ENCODE assay signal across 34 cellular contexts in genomic region chr16:66194866-66195265, GRCh38.
"Had no signal": no experiment of that assay in that cellular context is flagged by ENCODE, and none has a peak within 500 bp of the region (broad histone marks: within the 10 kb centered on the region; RNA-seq: fewer than 3 reads in every experiment).

No MANE protein-coding gene starts in this region.

- H3K36me3 ChIP-seq: adrenal gland, ascending aorta, cardiac muscle cell had no signal

- ATAC-seq: activated CD8-positive, alpha-beta T cell treated with anti-CD3 and anti-CD28 coated beads for 36 hours; activated naive CD4-positive, alpha-beta T cell treated with anti-CD3 and anti-CD28 coated beads, Interleukin-2, amount 50 U/mL, for 72 hours; activated T-cell treated with anti-CD3 and anti-CD28 coated beads, Interleukin-2, amount 50 U/mL, for 4 hours; activated T-cell treated with anti-CD3 and anti-CD28 coated beads, Interleukin-2, amount 50 U/mL, for 72 hours; activated T-helper 17 cell treated with anti-CD3 and anti-CD28 coated beads, Interleukin-2, amount 50 U/mL, for 72 hours; T-cell had no signal

- H3K27ac Mint-ChIP-seq: activated B cell treated with CpG ODN at 0.5 μM for 24 hours; activated CD4-positive, alpha-beta memory T cell treated with anti-CD3 and anti-CD28 coated beads for 36 hours; activated CD4-positive, alpha-beta T cell treated with anti-CD3 and anti-CD28 coated beads, Interleukin-2, amount 10 ng/mL, durations not matched to agents 24 days and 14 days; activated CD8-positive, alpha-beta T cell treated with anti-CD3 and anti-CD28 coated beads for 36 hours; activated naive CD4-positive, alpha-beta T cell treated with anti-CD3 and anti-CD28 coated beads for 36 hours; activated naive CD4-positive, alpha-beta T cell treated with anti-CD3 and anti-CD28 coated beads, Interleukin-2, amount 50 U/mL, for 72 hours; activated naive CD8-positive, alpha-beta T cell treated with anti-CD3 and anti-CD28 coated beads for 36 hours; activated T-cell treated with anti-CD3 and anti-CD28 coated beads, Interleukin-2, amount 50 U/mL, for 72 hours; activated T-helper 1 cell treated with anti-CD3 and anti-CD28 coated beads, Interleukin-12 subunit alpha, Interleukin-12 subunit beta, Interleukin-2, Interleukin-4 antibody, amounts not matched to agents 30 ng/mL and 10 ng/mL and 1 ng/mL, durations not matched to agents 14 hours and 24 hours and 36 hours; activated T-helper 17 cell treated with anti-CD3 and anti-CD28 coated beads, Interleukin-2, amount 50 U/mL, for 72 hours; brain; T-cell; T-helper 2 cell treated with Interferon-gamma antibody and Interleukin-4, amounts not matched to agents 5 μg/mL and 100 μg/mL, for 36 hours had no signal

- H3K9me3 Mint-ChIP-seq: activated B cell treated with CpG ODN at 0.5 μM for 24 hours; activated CD4-positive, alpha-beta T cell treated with anti-CD3 and anti-CD28 coated beads, Interleukin-2, amount 10 ng/mL, durations not matched to agents 24 days and 14 days; activated CD8-positive, alpha-beta T cell treated with anti-CD3 and anti-CD28 coated beads for 36 hours; activated naive CD4-positive, alpha-beta T cell treated with anti-CD3 and anti-CD28 coated beads, Interleukin-2, amount 50 U/mL, for 72 hours; activated naive CD8-positive, alpha-beta T cell treated with anti-CD3 and anti-CD28 coated beads for 36 hours; activated T-cell treated with anti-CD3 and anti-CD28 coated beads, Interleukin-2, amount 50 U/mL, for 4 hours; activated T-cell treated with anti-CD3 and anti-CD28 coated beads, Interleukin-2, amount 50 U/mL, for 72 hours; activated T-helper 1 cell treated with anti-CD3 and anti-CD28 coated beads, Interleukin-12 subunit alpha, Interleukin-12 subunit beta, Interleukin-2, Interleukin-4 antibody, amounts not matched to agents 30 ng/mL and 10 ng/mL and 1 ng/mL, durations not matched to agents 14 hours and 24 hours and 36 hours; activated T-helper 17 cell treated with anti-CD3 and anti-CD28 coated beads, Interleukin-2, amount 50 U/mL, for 72 hours; central memory CD8-positive, alpha-beta T cell; T-helper 2 cell treated with Interferon-gamma antibody and Interleukin-4, amounts not matched to agents 5 μg/mL and 100 μg/mL, for 36 hours had no signal

- H3K4me1 ChIP-seq: adrenal gland had no signal

- DNase-seq: activated B cell treated with CpG ODN at 0.5 μM for 24 hours; activated CD4-positive, alpha-beta memory T cell treated with anti-CD3 and anti-CD28 coated beads for 36 hours; activated CD4-positive, alpha-beta T cell treated with anti-CD3 and anti-CD28 coated beads for 4 hours; activated CD4-positive, alpha-beta T cell treated with anti-CD3 and anti-CD28 coated beads, Interleukin-2, amount 10 ng/mL, durations not matched to agents 24 days and 14 days; activated CD4-positive, alpha-beta T cell treated with anti-CD3 and anti-CD28 coated beads, Interleukin-2, amount 50 U/mL, for 1 hour; activated CD4-positive, alpha-beta T cell treated with anti-CD3 and anti-CD28 coated beads, Interleukin-2, amount 50 U/mL, for 4 hours; activated CD4-positive, CD25-positive, alpha-beta regulatory T cell treated with anti-CD3 and anti-CD28 coated beads, Interleukin-2, amount 50 U/mL, for 72 hours; activated CD8-positive, alpha-beta memory T cell treated with anti-CD3 and anti-CD28 coated beads, Interleukin-2, amount 50 U/mL, for 48 hours; activated CD8-positive, alpha-beta T cell treated with anti-CD3 and anti-CD28 coated beads for 36 hours; activated effector memory CD4-positive, alpha-beta T cell treated with anti-CD3 and anti-CD28 coated beads, Interleukin-2, amount 50 U/mL, for 16 hours; activated gamma-delta T cell treated with Interleukin-2 at 50 U/mL for 16 hours; activated naive CD4-positive, alpha-beta T cell; activated naive CD4-positive, alpha-beta T cell treated with anti-CD3 and anti-CD28 coated beads for 36 hours; activated naive CD4-positive, alpha-beta T cell treated with anti-CD3 and anti-CD28 coated beads, Interleukin-2, amount 50 U/mL, for 16 hours; activated naive CD8-positive, alpha-beta T cell treated with anti-CD3 and anti-CD28 coated beads for 36 hours; activated T-cell treated with anti-CD3 and anti-CD28 coated beads, Interleukin-2, amount 50 U/mL, for 4 hours; activated T-cell treated with anti-CD3 and anti-CD28 coated beads, Interleukin-2, amount 50 U/mL, for 72 hours; adrenal gland; amygdala; anterior cingulate cortex; caudate nucleus; cerebellar nuclear complex; T-cell; T-helper 2 cell; T-helper 9 cell had no signal

- H3K27me3 ChIP-seq: adrenal gland, ascending aorta, cardiac muscle cell had no signal

- H3K4me3 Mint-ChIP-seq: activated B cell treated with CpG ODN at 0.5 μM for 24 hours; activated CD4-positive, alpha-beta memory T cell treated with anti-CD3 and anti-CD28 coated beads for 36 hours; activated CD4-positive, alpha-beta T cell treated with anti-CD3 and anti-CD28 coated beads, Interleukin-2, amount 10 ng/mL, durations not matched to agents 24 days and 14 days; activated CD8-positive, alpha-beta T cell treated with anti-CD3 and anti-CD28 coated beads for 36 hours; activated naive CD4-positive, alpha-beta T cell treated with anti-CD3 and anti-CD28 coated beads for 36 hours; activated naive CD8-positive, alpha-beta T cell treated with anti-CD3 and anti-CD28 coated beads for 36 hours; activated T-cell treated with anti-CD3 and anti-CD28 coated beads, Interleukin-2, amount 50 U/mL, for 4 hours; activated T-cell treated with anti-CD3 and anti-CD28 coated beads, Interleukin-2, amount 50 U/mL, for 72 hours; activated T-helper 1 cell treated with anti-CD3 and anti-CD28 coated beads, Interleukin-12 subunit alpha, Interleukin-12 subunit beta, Interleukin-2, Interleukin-4 antibody, amounts not matched to agents 30 ng/mL and 10 ng/mL and 1 ng/mL, durations not matched to agents 14 hours and 24 hours and 36 hours; activated T-helper 17 cell treated with anti-CD3 and anti-CD28 coated beads, Interleukin-2, amount 50 U/mL, for 72 hours; brain; central memory CD8-positive, alpha-beta T cell; T-cell; T-helper 2 cell treated with Interferon-gamma antibody and Interleukin-4, amounts not matched to agents 5 μg/mL and 100 μg/mL, for 36 hours had no signal

- H3K36me3 Mint-ChIP-seq: activated CD4-positive, alpha-beta memory T cell treated with anti-CD3 and anti-CD28 coated beads for 36 hours; activated naive CD4-positive, alpha-beta T cell treated with anti-CD3 and anti-CD28 coated beads, Interleukin-2, amount 50 U/mL, for 72 hours; activated naive CD8-positive, alpha-beta T cell treated with anti-CD3 and anti-CD28 coated beads for 36 hours; brain; T-cell had no signal

- H3K27ac ChIP-seq: adrenal gland, ascending aorta, cardiac muscle cell, VCaP had no signal

- H3K9me3 ChIP-seq: adrenal gland, ascending aorta had no signal

- H3K4me3 ChIP-seq: adrenal gland, ascending aorta, cardiac muscle cell had no signal

- H3K4me1 Mint-ChIP-seq: activated B cell treated with CpG ODN at 0.5 μM for 24 hours; activated CD4-positive, alpha-beta T cell treated with anti-CD3 and anti-CD28 coated beads, Interleukin-2, amount 10 ng/mL, durations not matched to agents 24 days and 14 days; activated naive CD8-positive, alpha-beta T cell treated with anti-CD3 and anti-CD28 coated beads for 36 hours; activated T-helper 17 cell treated with anti-CD3 and anti-CD28 coated beads, Interleukin-2, amount 50 U/mL, for 72 hours; central memory CD8-positive, alpha-beta T cell; T-cell had no signal
